Comparison of ENCODE assay signal across 3 cellular contexts in genomic region chr1:150793778-150794177, GRCh38.
TF ChIP-seq lines count a peak whose summit lies in the region.

No MANE protein-coding gene starts in this region.

TF ChIP-seq in HEK293, 187 proteins besides CTCF, POLR2A, EP300 and RAD21:
- TF ChIP-seq ZNF121 (tag by site-specific recombination; IDR thresholded peaks at IDR 0.05) (peak; percentile 45; the same call in 1 of the 2 replicates), ZNF146 (tag by site-specific recombination; IDR thresholded peaks at IDR 0.05) (peak; percentile 13; the same call in 1 of the 2 replicates)

TF ChIP-seq in WTC11, 78 proteins besides CTCF, POLR2A, EP300 and RAD21:
- peak; percentile 58; the same call in 1 of the 2 replicates for TF ChIP-seq ZNF121 (CRISPR knock-in tag; IDR thresholded peaks at IDR 0.05)

TF ChIP-seq in K562, 482 proteins besides CTCF, POLR2A, EP300 and RAD21:
- TF ChIP-seq ZNF121 (CRISPR knock-in tag; conservative IDR thresholded peaks at IDR 0.05): peak; percentile 65
TF ChIP-seq in K562: peak in this region for 1; not testable (repeated sequence) for 481.
